Comparison of ENCODE assay signal across 1 cellular context in genomic region chr9:98235126-98235525, GRCh38.
TF ChIP-seq lines count a peak whose summit lies in the region.

No MANE protein-coding gene starts in this region.

TF ChIP-seq in IMR-90, 13 proteins besides CTCF, POLR2A, EP300 and RAD21 (continued from another document):
- TF ChIP-seq USF2 (IDR thresholded peaks at IDR 0.05; ENCODE audit: low read depth, low read length) (no peak), RCOR1 (IDR thresholded peaks at IDR 0.05; ENCODE audit: insufficient replicate concordance, low read length) (no peak), FOS (IDR thresholded peaks at IDR 0.05; ENCODE audit: low read depth, low read length) (no peak), MAZ (IDR thresholded peaks at IDR 0.05; ENCODE audit: borderline replicate concordance, low read depth, low read length) (no peak), SMC3 (IDR thresholded peaks at IDR 0.05; ENCODE audit: low read depth, low read length) (no peak), NFE2L2 (IDR thresholded peaks at IDR 0.05; ENCODE audit: low read depth, low read length) (no peak), MAFK (IDR thresholded peaks at IDR 0.05; ENCODE audit: low read depth, low read length) (no peak)
